1 cellular context compared by ENCODE assay signal in genomic region chr15:63504247-63504978, GRCh38.
TF ChIP-seq lines count a peak whose summit lies in the region.

A gene with protein sequence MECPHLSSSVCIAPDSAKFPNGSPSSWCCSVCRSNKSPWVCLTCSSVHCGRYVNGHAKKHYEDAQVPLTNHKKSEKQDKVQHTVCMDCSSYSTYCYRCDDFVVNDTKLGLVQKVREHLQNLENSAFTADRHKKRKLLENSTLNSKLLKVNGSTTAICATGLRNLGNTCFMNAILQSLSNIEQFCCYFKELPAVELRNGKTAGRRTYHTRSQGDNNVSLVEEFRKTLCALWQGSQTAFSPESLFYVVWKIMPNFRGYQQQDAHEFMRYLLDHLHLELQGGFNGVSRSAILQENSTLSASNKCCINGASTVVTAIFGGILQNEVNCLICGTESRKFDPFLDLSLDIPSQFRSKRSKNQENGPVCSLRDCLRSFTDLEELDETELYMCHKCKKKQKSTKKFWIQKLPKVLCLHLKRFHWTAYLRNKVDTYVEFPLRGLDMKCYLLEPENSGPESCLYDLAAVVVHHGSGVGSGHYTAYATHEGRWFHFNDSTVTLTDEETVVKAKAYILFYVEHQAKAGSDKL (plus strand): TSS chr15:63504593. CDS start chr15:63504740, 147 bp downstream.

TF ChIP-seq in HepG2, 621 proteins besides CTCF, POLR2A, EP300 and RAD21 (continued from another document and continues in another):
- TF ChIP-seq, protein P1, sequence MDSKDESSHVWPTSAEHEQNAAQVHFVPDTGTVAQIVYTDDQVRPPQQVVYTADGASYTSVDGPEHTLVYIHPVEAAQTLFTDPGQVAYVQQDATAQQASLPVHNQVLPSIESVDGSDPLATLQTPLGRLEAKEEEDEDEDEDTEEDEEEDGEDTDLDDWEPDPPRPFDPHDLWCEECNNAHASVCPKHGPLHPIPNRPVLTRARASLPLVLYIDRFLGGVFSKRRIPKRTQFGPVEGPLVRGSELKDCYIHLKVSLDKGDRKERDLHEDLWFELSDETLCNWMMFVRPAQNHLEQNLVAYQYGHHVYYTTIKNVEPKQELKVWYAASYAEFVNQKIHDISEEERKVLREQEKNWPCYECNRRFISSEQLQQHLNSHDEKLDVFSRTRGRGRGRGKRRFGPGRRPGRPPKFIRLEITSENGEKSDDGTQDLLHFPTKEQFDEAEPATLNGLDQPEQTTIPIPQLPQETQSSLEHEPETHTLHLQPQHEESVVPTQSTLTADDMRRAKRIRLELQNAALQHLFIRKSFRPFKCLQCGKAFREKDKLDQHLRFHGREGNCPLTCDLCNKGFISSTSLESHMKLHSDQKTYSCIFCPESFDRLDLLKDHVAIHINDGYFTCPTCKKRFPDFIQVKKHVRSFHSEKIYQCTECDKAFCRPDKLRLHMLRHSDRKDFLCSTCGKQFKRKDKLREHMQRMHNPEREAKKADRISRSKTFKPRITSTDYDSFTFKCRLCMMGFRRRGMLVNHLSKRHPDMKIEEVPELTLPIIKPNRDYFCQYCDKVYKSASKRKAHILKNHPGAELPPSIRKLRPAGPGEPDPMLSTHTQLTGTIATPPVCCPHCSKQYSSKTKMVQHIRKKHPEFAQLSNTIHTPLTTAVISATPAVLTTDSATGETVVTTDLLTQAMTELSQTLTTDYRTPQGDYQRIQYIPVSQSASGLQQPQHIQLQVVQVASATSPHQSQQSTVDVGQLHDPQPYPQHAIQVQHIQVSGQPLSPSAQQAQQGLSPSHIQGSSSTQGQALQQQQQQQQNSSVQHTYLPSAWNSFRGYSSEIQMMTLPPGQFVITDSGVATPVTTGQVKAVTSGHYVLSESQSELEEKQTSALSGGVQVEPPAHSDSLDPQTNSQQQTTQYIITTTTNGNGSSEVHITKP (CRISPR knock-in tag; IDR thresholded peaks at IDR 0.05; ENCODE audit: low read depth) = peak; percentile 71
- peak; percentile 24 for TF ChIP-seq ZNF18 (CRISPR knock-in tag; IDR thresholded peaks at IDR 0.05; ENCODE audit: insufficient replicate concordance)
- peak; percentile 65; the same call in 1 of the 2 replicates for TF ChIP-seq ZNF232 (CRISPR knock-in tag; IDR thresholded peaks at IDR 0.05; ENCODE audit: borderline replicate concordance)
- TF ChIP-seq KDM2A (CRISPR knock-in tag; IDR thresholded peaks at IDR 0.05; ENCODE audit: borderline replicate concordance, low read depth) = peak; percentile 61; the same call in 1 of the 2 replicates
- TF ChIP-seq THAP11 (CRISPR knock-in tag; IDR thresholded peaks at IDR 0.05) = peak; percentile 75; the same call in 1 of the 2 replicates
- TF ChIP-seq CENPT (CRISPR knock-in tag; IDR thresholded peaks at IDR 0.05; ENCODE audit: low read depth) = 0 out of 2 replicates have a peak, but pooled peaks have one; percentile 18
- peak; percentile 72; the same call in 1 of the 2 replicates for TF ChIP-seq CBFB (CRISPR knock-in tag; IDR thresholded peaks at IDR 0.05)
- TF ChIP-seq ZNF142 (CRISPR knock-in tag; IDR thresholded peaks at IDR 0.05) = no peak
- no peak for TF ChIP-seq ZNF629 (CRISPR knock-in tag; conservative IDR thresholded peaks at IDR 0.05)
- no peak for TF ChIP-seq GATA4 (IDR thresholded peaks at IDR 0.05; ENCODE audit: borderline replicate concordance, low read depth)
- TF ChIP-seq, protein P2, sequence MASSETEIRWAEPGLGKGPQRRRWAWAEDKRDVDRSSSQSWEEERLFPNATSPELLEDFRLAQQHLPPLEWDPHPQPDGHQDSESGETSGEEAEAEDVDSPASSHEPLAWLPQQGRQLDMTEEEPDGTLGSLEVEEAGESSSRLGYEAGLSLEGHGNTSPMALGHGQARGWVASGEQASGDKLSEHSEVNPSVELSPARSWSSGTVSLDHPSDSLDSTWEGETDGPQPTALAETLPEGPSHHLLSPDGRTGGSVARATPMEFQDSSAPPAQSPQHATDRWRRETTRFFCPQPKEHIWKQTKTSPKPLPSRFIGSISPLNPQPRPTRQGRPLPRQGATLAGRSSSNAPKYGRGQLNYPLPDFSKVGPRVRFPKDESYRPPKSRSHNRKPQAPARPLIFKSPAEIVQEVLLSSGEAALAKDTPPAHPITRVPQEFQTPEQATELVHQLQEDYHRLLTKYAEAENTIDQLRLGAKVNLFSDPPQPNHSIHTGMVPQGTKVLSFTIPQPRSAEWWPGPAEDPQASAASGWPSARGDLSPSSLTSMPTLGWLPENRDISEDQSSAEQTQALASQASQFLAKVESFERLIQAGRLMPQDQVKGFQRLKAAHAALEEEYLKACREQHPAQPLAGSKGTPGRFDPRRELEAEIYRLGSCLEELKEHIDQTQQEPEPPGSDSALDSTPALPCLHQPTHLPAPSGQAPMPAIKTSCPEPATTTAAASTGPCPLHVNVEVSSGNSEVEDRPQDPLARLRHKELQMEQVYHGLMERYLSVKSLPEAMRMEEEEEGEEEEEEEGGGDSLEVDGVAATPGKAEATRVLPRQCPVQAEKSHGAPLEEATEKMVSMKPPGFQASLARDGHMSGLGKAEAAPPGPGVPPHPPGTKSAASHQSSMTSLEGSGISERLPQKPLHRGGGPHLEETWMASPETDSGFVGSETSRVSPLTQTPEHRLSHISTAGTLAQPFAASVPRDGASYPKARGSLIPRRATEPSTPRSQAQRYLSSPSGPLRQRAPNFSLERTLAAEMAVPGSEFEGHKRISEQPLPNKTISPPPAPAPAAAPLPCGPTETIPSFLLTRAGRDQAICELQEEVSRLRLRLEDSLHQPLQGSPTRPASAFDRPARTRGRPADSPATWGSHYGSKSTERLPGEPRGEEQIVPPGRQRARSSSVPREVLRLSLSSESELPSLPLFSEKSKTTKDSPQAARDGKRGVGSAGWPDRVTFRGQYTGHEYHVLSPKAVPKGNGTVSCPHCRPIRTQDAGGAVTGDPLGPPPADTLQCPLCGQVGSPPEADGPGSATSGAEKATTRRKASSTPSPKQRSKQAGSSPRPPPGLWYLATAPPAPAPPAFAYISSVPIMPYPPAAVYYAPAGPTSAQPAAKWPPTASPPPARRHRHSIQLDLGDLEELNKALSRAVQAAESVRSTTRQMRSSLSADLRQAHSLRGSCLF (CRISPR knock-in tag; IDR thresholded peaks at IDR 0.05; ENCODE audit: borderline replicate concordance) = no peak
- TF ChIP-seq ZFX (CRISPR knock-in tag; IDR thresholded peaks at IDR 0.05; ENCODE audit: low read depth) = peak; percentile 79
- peak; percentile 84 for TF ChIP-seq ETV5 (CRISPR knock-in tag; IDR thresholded peaks at IDR 0.05; ENCODE audit: borderline replicate concordance)
- 0 out of 2 replicates have a peak, but pooled peaks have one; percentile 23 for TF ChIP-seq ARNTL (CRISPR knock-in tag; IDR thresholded peaks at IDR 0.05)
- TF ChIP-seq ZNF430 (CRISPR knock-in tag; IDR thresholded peaks at IDR 0.05) = peak; percentile 84; the same call in 1 of the 2 replicates
- no peak for TF ChIP-seq CBX5 (CRISPR knock-in tag; IDR thresholded peaks at IDR 0.05; ENCODE audit: borderline replicate concordance)
- 0 out of 2 replicates have a peak, but pooled peaks have one; percentile 27 for TF ChIP-seq ZNF136 (CRISPR knock-in tag; IDR thresholded peaks at IDR 0.05; ENCODE audit: low read depth)
- TF ChIP-seq HOXA5 (CRISPR knock-in tag; IDR thresholded peaks at IDR 0.05) = no peak
- TF ChIP-seq AFF4 (CRISPR knock-in tag; IDR thresholded peaks at IDR 0.05) = no peak
- TF ChIP-seq SIN3B (IDR thresholded peaks at IDR 0.05; ENCODE audit: low read length) = 0 out of 2 replicates have a peak, but pooled peaks have one; percentile 9
- TF ChIP-seq ZNF205 (CRISPR knock-in tag; IDR thresholded peaks at IDR 0.05) = peak; percentile 43; the same call in 1 of the 2 replicates
- no peak for TF ChIP-seq TCF7 (IDR thresholded peaks at IDR 0.05; ENCODE audit: low read depth)
- TF ChIP-seq ARID2 (CRISPR knock-in tag; IDR thresholded peaks at IDR 0.05; ENCODE audit: borderline replicate concordance) = no peak
- TF ChIP-seq ZNF383 (CRISPR knock-in tag; IDR thresholded peaks at IDR 0.05; ENCODE audit: borderline replicate concordance) = no peak
- no peak for TF ChIP-seq ZBTB49 (CRISPR knock-in tag; IDR thresholded peaks at IDR 0.05; ENCODE audit: borderline replicate concordance)
- TF ChIP-seq KLF12 (CRISPR knock-in tag; IDR thresholded peaks at IDR 0.05; ENCODE audit: borderline replicate concordance) = no peak
- no peak for TF ChIP-seq ZNF12 (CRISPR knock-in tag; IDR thresholded peaks at IDR 0.05)
- TF ChIP-seq SNAPC2 (CRISPR knock-in tag; IDR thresholded peaks at IDR 0.05) = no peak
